ENCODE assay signal across 8 cellular contexts in genomic region chr10:73999703-74000102, GRCh38. TPM values are rescaled to one million over a fixed set of nuclear protein-coding genes. Genes with fewer than 3 reads are reported as not detected.
DNase-seq lines count a peak whose midpoint lies in the region; ATAC-seq and TF ChIP-seq lines count a peak whose summit lies in the region.

No MANE protein-coding gene starts in this region.

- H3K27ac ChIP-seq in RWPE2 (ENCODE audit: poor library complexity, severe bottlenecking) (peak overlapping the region; percentile 89), esophagus squamous epithelium (peak overlapping the region; percentile 92 to 99 (median 95)), neutrophil (peak overlapping the region; percentile 93)

- peak overlapping the region; percentile 96 to 97 for H3K4me3 Mint-ChIP-seq in CD14-positive monocyte

- intact Hi-C loops in CD14-positive monocyte (cut with micrococcal nuclease) (loop anchor here in 1 of 2 donors (10.0 kb wide), 1 partner anchor 95 kb away; no protein-coding TSS in a partner anchor), esophagus squamous epithelium (cut with DNase I) (no loop called here)

- H3K4me1 ChIP-seq in RWPE2 (ENCODE audit: insufficient read depth, poor library complexity, severe bottlenecking) (peaks cover 21% of the 10 kb centered on the region), esophagus squamous epithelium (peaks cover 5 to 61% (median 18%) of the 10 kb centered on the region in 3 donors), neutrophil (ENCODE audit: control insufficient read depth in 1 of 2, insufficient read depth in 1 of 2, low read depth in 1 of 2, low read length in 1 of 2) (peaks cover 65 to 74% of the 10 kb centered on the region in 2 experiments)

- 20 to 33% methylated on average over 1 of the region's 1 CpG for WGBS in esophagus squamous epithelium, 2 donors

- TF ChIP-seq POLR2A in esophagus squamous epithelium (IDR thresholded peaks at IDR 0.05) = no peak

- H3K27me3 ChIP-seq in RWPE2 (ENCODE audit: insufficient read depth, poor library complexity, severe bottlenecking) (no peaks in the 10 kb centered on the region), esophagus squamous epithelium (no peaks in the 10 kb centered on the region), neutrophil (no peaks in the 10 kb centered on the region)

- no peaks in the 10 kb centered on the region for H3K27me3 Mint-ChIP-seq in CD14-positive monocyte (ENCODE audit: low read depth in 3 of 3)

- in situ Hi-C loops in ACHN (cut with HindIII; ENCODE audit: low pct_ligation_motif_present, low pct_unique_long_range_greater_than_20kb, low sequenced_read_pairs) = no loop called here

- peaks cover 0 to 1% (median 0%) of the 10 kb centered on the region in 7 donors for H3K9me3 Mint-ChIP-seq in CD14-positive monocyte

- 0 out of 3 replicates have a peak, but pooled peaks have one; percentile 0 for ATAC-seq in RWPE2 (ENCODE audit: low read depth)
- ATAC-seq in GM19023 (IDR thresholded peaks at IDR 0.05; ENCODE audit: unreplicated experiment) = no peak
- no peak for ATAC-seq in HG03139 (IDR thresholded peaks at IDR 0.05; ENCODE audit: unreplicated experiment)

- H3K36me3 ChIP-seq in RWPE2 (ENCODE audit: low read depth) = peaks cover 35% of the 10 kb centered on the region
- no peaks in the 10 kb centered on the region for H3K36me3 ChIP-seq in esophagus squamous epithelium
- H3K36me3 ChIP-seq in neutrophil = no peaks in the 10 kb centered on the region

- DNase-seq in CD14-positive monocyte (ENCODE audit: low spot score) (no peak), RWPE2 (ENCODE audit: low spot score) (no peak), esophagus squamous epithelium (lab: John Stamatoyannopoulos, UW) (no peak), ACHN (no peak), NOMO-1 (lab: John Stamatoyannopoulos, UW; ENCODE audit: unreplicated experiment in 2 of 2) (no peak)

- H3K4me1 Mint-ChIP-seq in CD14-positive monocyte = peaks cover 61% of the 10 kb centered on the region

- peak overlapping the region in 6 of 7 donors; percentile 87 to 94 (median 93) for H3K27ac Mint-ChIP-seq in CD14-positive monocyte

- peaks cover 9 to 25% of the 10 kb centered on the region in 2 donors for H3K36me3 Mint-ChIP-seq in CD14-positive monocyte

- TF ChIP-seq CTCF in CD14-positive monocyte (IDR thresholded peaks at IDR 0.05) (no peak), RWPE2 (IDR thresholded peaks at IDR 0.05; ENCODE audit: poor library complexity, severe bottlenecking) (no peak), esophagus squamous epithelium (IDR thresholded peaks at IDR 0.05) (no peak), neutrophil (IDR thresholded peaks at IDR 0.05) (no peak)

- no peaks in the 10 kb centered on the region for H3K9me3 ChIP-seq in RWPE2 (ENCODE audit: severe bottlenecking)
- H3K9me3 ChIP-seq in esophagus squamous epithelium = no peaks in the 10 kb centered on the region
- H3K9me3 ChIP-seq in neutrophil = no peaks in the 10 kb centered on the region

- H3K4me3 ChIP-seq in RWPE2 (ENCODE audit: severe bottlenecking) (peak overlapping the region; percentile 81), esophagus squamous epithelium (peak overlapping the region; percentile 85 to 98 (median 94)), neutrophil (ENCODE audit: low read depth in 1 of 2, low read length in 1 of 2) (peak overlapping the region; percentile 88 to 99)

RNA-seq across cellular contexts. Expression of gene VCL, which starts 1.8 kb away (rescaled TPM):
- polyA plus RNA-seq in CD14-positive monocyte = 10 to 100 TPM; 52.8 to 68.4 TPM
- total RNA-seq in esophagus squamous epithelium = 100 to 1,000 TPM in 1 of 4 donors, 10 to 100 TPM in 3; 64.8 to 143 (median 75.0) TPM
